6 cellular contexts compared by ENCODE assay signal in genomic region chr3:40477671-40478070, GRCh38. TPM values are rescaled to one million over a fixed set of nuclear protein-coding genes. Genes with fewer than 3 reads are reported as not detected.
DNase-seq lines count a peak whose midpoint lies in the region; ATAC-seq and TF ChIP-seq lines count a peak whose summit lies in the region.

No MANE protein-coding gene starts in this region.

- H3K27ac ChIP-seq in HUES64 (ENCODE audit: low read depth, low read length) = no peak overlapping the region
- peak overlapping the region; percentile 85 for H3K27ac ChIP-seq in osteoblast (ENCODE audit: low read depth, low read length)

- H2AFZ ChIP-seq in osteoblast (ENCODE audit: low read length) = peak overlapping the region; percentile 91

- H3K4me3 Mint-ChIP-seq in central memory CD8-positive, alpha-beta T cell = peak overlapping the region; percentile 92

- no peak for DNase-seq in central memory CD8-positive, alpha-beta T cell (ENCODE audit: low spot score in 2 of 2)
- DNase-seq in osteoblast (ENCODE audit: insufficient read length, low spot score, missing footprints) (peak; percentile 63), D341Med (ENCODE audit: low spot score) (no peak), ACHN (no peak)
- DNase-seq in activated CD4-positive, CD25-positive, alpha-beta regulatory T cell (lab: John Stamatoyannopoulos, UW) = no peak

- peak overlapping the region; percentile 68 for H3K4me3 ChIP-seq in HUES64 (ENCODE audit: low read length)
- peak overlapping the region; percentile 97 for H3K4me3 ChIP-seq in osteoblast (ENCODE audit: insufficient read depth, low read length)

- peak overlapping the region; percentile 85 for H3K4me2 ChIP-seq in osteoblast (ENCODE audit: insufficient read depth, low read length)

- TF ChIP-seq CTCF in osteoblast (IDR thresholded peaks at IDR 0.05; ENCODE audit: extremely low read depth, low read depth, low read length) = no peak

- H3K4me1 ChIP-seq in HUES64 (ENCODE audit: insufficient read depth, low read length) (peaks cover 7% of the 10 kb centered on the region; the same call in 1 of the 2 replicates), osteoblast (ENCODE audit: insufficient read depth, low read length) (peaks cover 7% of the 10 kb centered on the region)

- H3K4me1 Mint-ChIP-seq in central memory CD8-positive, alpha-beta T cell = peaks cover 29% of the 10 kb centered on the region

- H3K9me3 ChIP-seq in HUES64 (ENCODE audit: insufficient read depth, low read depth, low read length) (no peaks in the 10 kb centered on the region), osteoblast (ENCODE audit: low read depth, low read length) (no peaks in the 10 kb centered on the region)

- no peaks in the 10 kb centered on the region for H3K9me3 Mint-ChIP-seq in central memory CD8-positive, alpha-beta T cell

- H3K36me3 ChIP-seq in HUES64 (ENCODE audit: insufficient read depth, low read length) = no peaks in the 10 kb centered on the region
- H3K36me3 ChIP-seq in osteoblast (ENCODE audit: insufficient read depth, low read length) = peaks cover 3% of the 10 kb centered on the region

- H3K27me3 ChIP-seq in HUES64 (ENCODE audit: insufficient read depth, low read length) (no peaks in the 10 kb centered on the region), osteoblast (ENCODE audit: insufficient read depth, low read length) (no peaks in the 10 kb centered on the region)

- WGBS in HUES64 = 85% methylated on average over 3 of the region's 4 CpGs

- peak overlapping the region; percentile 76; the same call in 1 of the 2 replicates for H3K9ac ChIP-seq in HUES64 (ENCODE audit: low read depth, low read length)

- H3K27me3 Mint-ChIP-seq in central memory CD8-positive, alpha-beta T cell = no peaks in the 10 kb centered on the region

- H3K79me2 ChIP-seq in osteoblast (ENCODE audit: insufficient read depth, low read length) = peaks cover 3% of the 10 kb centered on the region

- H3K27ac Mint-ChIP-seq in central memory CD8-positive, alpha-beta T cell (ENCODE audit: low read depth) = peak overlapping the region; percentile 99

- no peaks in the 10 kb centered on the region for H4K20me1 ChIP-seq in osteoblast (ENCODE audit: insufficient read depth, low read length)

- in situ Hi-C loops in ACHN (cut with HindIII; ENCODE audit: low pct_ligation_motif_present, low pct_unique_long_range_greater_than_20kb, low sequenced_read_pairs) = no loop called here

- no peak for ATAC-seq in central memory CD8-positive, alpha-beta T cell (replicated peaks; ENCODE audit: extremely low read depth, poor library complexity, severe bottlenecking)

- peaks cover 9% of the 10 kb centered on the region for H3K36me3 Mint-ChIP-seq in central memory CD8-positive, alpha-beta T cell (ENCODE audit: insufficient read depth)

RNA-seq across cellular contexts. Expression of gene ZNF619, which starts 0.7 kb away (rescaled TPM):
- 1.1 TPM for polyA plus RNA-seq in HUES64 (2013, experiment 1 of 2)
- polyA plus RNA-seq in HUES64 (2013, experiment 2 of 2) = 1.8 TPM
- 6.5 and 8.5 TPM in 2 replicates for total RNA-seq in osteoblast

RNA-seq across cellular contexts. Expression of gene RPL14, which starts 20.5 kb away (rescaled TPM):
- polyA plus RNA-seq in HUES64 (2013, experiment 1 of 2) = 1,080 TPM
- polyA plus RNA-seq in HUES64 (2013, experiment 2 of 2) = 1,129 TPM
- total RNA-seq in osteoblast = 219 and 236 TPM in 2 replicates

RNA-seq across cellular contexts. Expression of gene ZNF620, which starts 28.2 kb away (rescaled TPM):
- polyA plus RNA-seq in HUES64 (2013, experiment 1 of 2) = 12.8 TPM
- 13.7 TPM for polyA plus RNA-seq in HUES64 (2013, experiment 2 of 2)
- total RNA-seq in osteoblast = 0.88 and 1.1 TPM in 2 replicates

RNA-seq across cellular contexts. Expression of gene ZNF621, which starts 47.1 kb away (rescaled TPM):
- polyA plus RNA-seq in HUES64 (2013, experiment 1 of 2) = 9.5 TPM
- polyA plus RNA-seq in HUES64 (2013, experiment 2 of 2) = 10.7 TPM
- total RNA-seq in osteoblast = 21.4 and 23.9 TPM in 2 replicates
